Comparison of ENCODE assay signal across 1 cellular context in genomic region chr4:77862478-77863216, GRCh38.
TF ChIP-seq lines count a peak whose summit lies in the region.

Gene MRPL1 (plus strand): TSS chr4:77862830. CDS start chr4:77862849, 19 bp downstream.

TF ChIP-seq in A549, 52 proteins besides CTCF, POLR2A, EP300 and RAD21 (continued from another document):
- no peak for TF ChIP-seq REST (IDR thresholded peaks at IDR 0.05)
- TF ChIP-seq JUN (IDR thresholded peaks at IDR 0.05) = peak; percentile 83 to 90; a peak in 4 of 5 replicates
- no peak for TF ChIP-seq MAFK (IDR thresholded peaks at IDR 0.05; ENCODE audit: partially characterized antibody)
- TF ChIP-seq MAZ (IDR thresholded peaks at IDR 0.05; ENCODE audit: borderline replicate concordance, low read depth, low read length) = no peak
- no peak for TF ChIP-seq RFX5 (IDR thresholded peaks at IDR 0.05)
- TF ChIP-seq ESRRA (IDR thresholded peaks at IDR 0.05; ENCODE audit: borderline replicate concordance, low read length) = no peak
- TF ChIP-seq FOXS1 (CRISPR knock-in tag; IDR thresholded peaks at IDR 0.05) = no peak
- no peak for TF ChIP-seq HDAC2 (IDR thresholded peaks at IDR 0.05)
- 0 out of 2 replicates have a peak, but pooled peaks have one; percentile 43 for TF ChIP-seq PBX3 (IDR thresholded peaks at IDR 0.05)
- peak; percentile 92 for TF ChIP-seq KDM5A (IDR thresholded peaks at IDR 0.05)
- no peak for TF ChIP-seq HOXA7 (CRISPR knock-in tag; IDR thresholded peaks at IDR 0.05)
- no peak for TF ChIP-seq EHF (CRISPR knock-in tag; IDR thresholded peaks at IDR 0.05)
- no peak for TF ChIP-seq ZFP36 (IDR thresholded peaks at IDR 0.05; ENCODE audit: borderline replicate concordance, partially characterized antibody)
